19 cellular contexts compared by ENCODE assay signal in the genomic region with DNA sequence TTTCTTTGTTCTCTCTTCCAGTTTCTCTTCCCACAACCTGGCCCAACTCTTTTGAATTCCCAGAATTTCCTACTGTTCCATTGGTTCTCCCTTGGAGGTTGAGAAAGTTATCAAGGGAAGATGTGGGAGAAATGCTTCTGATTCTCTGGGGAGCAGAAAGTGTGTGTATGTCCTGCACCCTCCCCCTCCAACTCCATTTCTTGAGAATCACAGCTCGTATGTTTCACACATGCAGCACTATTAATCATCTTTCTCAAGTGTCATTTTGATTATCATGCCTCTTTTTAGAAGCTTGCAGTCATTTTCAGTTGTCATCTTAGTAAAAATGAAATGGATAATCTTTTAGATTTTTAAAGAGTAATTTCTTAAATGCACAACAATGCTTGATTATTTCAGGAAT.
DNase-seq lines count a peak whose midpoint lies in the region; ATAC-seq and TF ChIP-seq lines count a peak whose summit lies in the region.
"Had no signal": no experiment of that assay in that cellular context is flagged by ENCODE, and none has a peak within 500 bp of the region (broad histone marks: within the 10 kb centered on the region; RNA-seq: fewer than 3 reads in every experiment).

No MANE protein-coding gene starts in this region.

- peaks cover 38% of the 10 kb centered on the region for H3K9me3 Mint-ChIP-seq in activated CD4-positive, alpha-beta T cell treated with anti-CD3 and anti-CD28 coated beads, Interleukin-2, amount 10 ng/mL, durations not matched to agents 24 days and 14 days
- H3K9me3 Mint-ChIP-seq in MCF 10A (ENCODE audit: unreplicated experiment): peaks cover 15% of the 10 kb centered on the region
- peaks cover 21% of the 10 kb centered on the region for H3K9me3 Mint-ChIP-seq in T-helper 2 cell treated with Interferon-gamma antibody and Interleukin-4, amounts not matched to agents 5 μg/mL and 100 μg/mL, for 36 hours
- peaks cover 9% of the 10 kb centered on the region for H3K9me3 Mint-ChIP-seq in stimulated activated effector memory CD8-positive, alpha-beta T cell treated with anti-CD3 and anti-CD28 coated beads, Interleukin-12 subunit alpha, Interleukin-12 subunit beta, amount 100 ng/mL, for 72 hours

- peak overlapping the region; percentile 8 for H2AFZ ChIP-seq in mammary epithelial cell (ENCODE audit: low read depth, low read length)

- peaks cover 12% of the 10 kb centered on the region for H3K9me3 ChIP-seq in mammary epithelial cell (replicated peaks; ENCODE audit: insufficient read depth, low read length)

- H3K36me3 Mint-ChIP-seq in activated CD4-positive, alpha-beta T cell treated with anti-CD3 and anti-CD28 coated beads, Interleukin-2, amount 10 ng/mL, durations not matched to agents 24 days and 14 days (ENCODE audit: low read depth): peaks cover 15% of the 10 kb centered on the region
- no peaks in the 10 kb centered on the region for H3K36me3 Mint-ChIP-seq in MCF 10A (ENCODE audit: insufficient read depth, unreplicated experiment)
- peaks cover 19% of the 10 kb centered on the region for H3K36me3 Mint-ChIP-seq in T-helper 2 cell treated with Interferon-gamma antibody and Interleukin-4, amounts not matched to agents 5 μg/mL and 100 μg/mL, for 36 hours (ENCODE audit: low read depth)
- no peaks in the 10 kb centered on the region for H3K36me3 Mint-ChIP-seq in stimulated activated effector memory CD8-positive, alpha-beta T cell treated with anti-CD3 and anti-CD28 coated beads, Interleukin-12 subunit alpha, Interleukin-12 subunit beta, amount 100 ng/mL, for 72 hours
- H3K36me3 Mint-ChIP-seq: CD8-positive, alpha-beta T cell had no signal

- H3K4me2 ChIP-seq in mammary epithelial cell (ENCODE audit: insufficient read depth, low read depth, low read length): no peak overlapping the region

- no peaks in the 10 kb centered on the region for H3K36me3 ChIP-seq in mammary epithelial cell (ENCODE audit: insufficient read depth, low read length)

- dilution Hi-C loops in mammary epithelial cell (cut with HindIII; ENCODE audit: low sequenced_read_pairs): no loop called here

- peak overlapping the region; percentile 43 for H3K4me3 Mint-ChIP-seq in activated CD4-positive, alpha-beta T cell treated with anti-CD3 and anti-CD28 coated beads, Interleukin-2, amount 10 ng/mL, durations not matched to agents 24 days and 14 days
- no peak overlapping the region for H3K4me3 Mint-ChIP-seq in MCF 10A (ENCODE audit: unreplicated experiment)
- H3K4me3 Mint-ChIP-seq in T-helper 2 cell treated with Interferon-gamma antibody and Interleukin-4, amounts not matched to agents 5 μg/mL and 100 μg/mL, for 36 hours: peak overlapping the region; percentile 17
- peak overlapping the region; percentile 25 for H3K4me3 Mint-ChIP-seq in stimulated activated effector memory CD8-positive, alpha-beta T cell treated with anti-CD3 and anti-CD28 coated beads, Interleukin-12 subunit alpha, Interleukin-12 subunit beta, amount 100 ng/mL, for 72 hours
- H3K4me3 Mint-ChIP-seq: CD8-positive, alpha-beta T cell had no signal

- H3K79me2 ChIP-seq in mammary epithelial cell (ENCODE audit: insufficient read depth, low read length): no peaks in the 10 kb centered on the region

- in situ Hi-C loops in mammary epithelial cell (cut with MboI; ENCODE audit: low sequenced_read_pairs in 2 of 2): no loop called here

- H3K4me1 Mint-ChIP-seq in activated CD4-positive, alpha-beta T cell treated with anti-CD3 and anti-CD28 coated beads, Interleukin-2, amount 10 ng/mL, durations not matched to agents 24 days and 14 days: peaks cover 33% of the 10 kb centered on the region
- H3K4me1 Mint-ChIP-seq in MCF 10A (ENCODE audit: insufficient read depth, unreplicated experiment): peaks cover 13% of the 10 kb centered on the region
- H3K4me1 Mint-ChIP-seq in T-helper 2 cell treated with Interferon-gamma antibody and Interleukin-4, amounts not matched to agents 5 μg/mL and 100 μg/mL, for 36 hours (ENCODE audit: low read depth): peaks cover 38% of the 10 kb centered on the region
- peaks cover 29% of the 10 kb centered on the region for H3K4me1 Mint-ChIP-seq in stimulated activated effector memory CD8-positive, alpha-beta T cell treated with anti-CD3 and anti-CD28 coated beads, Interleukin-12 subunit alpha, Interleukin-12 subunit beta, amount 100 ng/mL, for 72 hours

- intact Hi-C loops in activated CD4-positive, alpha-beta T cell treated with anti-CD3 and anti-CD28 coated beads, Interleukin-2, amount 10 ng/mL, durations not matched to agents 24 days and 14 days (cut with micrococcal nuclease): loop anchor here (5.0 to 10.0 kb wide), 4 partner anchors 125 to 297 kb away; a partner anchor contains a TSS
- intact Hi-C loops in mammary epithelial cell (cut with micrococcal nuclease): no loop called here
- intact Hi-C loops in MCF 10A (cut with micrococcal nuclease): no loop called here

- no peaks in the 10 kb centered on the region for H3K27me3 ChIP-seq in mammary epithelial cell (ENCODE audit: insufficient read depth, low read length)

- H4K20me1 ChIP-seq in mammary epithelial cell (ENCODE audit: insufficient read depth, low read length): no peaks in the 10 kb centered on the region

- POLR2A ChIA-PET in MCF 10A (lab: Yijun Ruan, JAX): no interaction called here

- WGBS in mammary epithelial cell (ENCODE audit: low coverage, missing lambda C conversion rate): 75% methylated on average over 1 of the region's 1 CpG

- no peak overlapping the region for H3K9ac ChIP-seq in mammary epithelial cell (ENCODE audit: insufficient read depth, low read length)

- CTCF ChIA-PET in mammary epithelial cell (lab: Charles Lee; ENCODE audit: low non-redundant PET): no interaction called here
- CTCF ChIA-PET in MCF 10A (lab: Yijun Ruan, JAX): interaction anchor here (0.9 to 1.4 kb wide), 2 partner anchors 9 to 29 kb away, joined by 3 read pairs; no protein-coding TSS in a partner anchor

- H3K4me3 ChIP-seq in mammary epithelial cell (replicated peaks in 1 of 3; ENCODE audit: insufficient read depth in 1 of 3, low read depth in 2 of 3, low read length in 3 of 3): no peak overlapping the region

- H3K4me1 ChIP-seq in mammary epithelial cell (ENCODE audit: insufficient read depth, low read length): peaks cover 11% of the 10 kb centered on the region

- H3K27ac Mint-ChIP-seq in activated CD4-positive, alpha-beta T cell treated with anti-CD3 and anti-CD28 coated beads, Interleukin-2, amount 10 ng/mL, durations not matched to agents 24 days and 14 days: peak overlapping the region; percentile 67
- no peak overlapping the region for H3K27ac Mint-ChIP-seq in MCF 10A (ENCODE audit: low read depth, unreplicated experiment)
- no peak overlapping the region for H3K27ac Mint-ChIP-seq in T-helper 2 cell treated with Interferon-gamma antibody and Interleukin-4, amounts not matched to agents 5 μg/mL and 100 μg/mL, for 36 hours
- H3K27ac Mint-ChIP-seq in stimulated activated effector memory CD8-positive, alpha-beta T cell treated with anti-CD3 and anti-CD28 coated beads, Interleukin-12 subunit alpha, Interleukin-12 subunit beta, amount 100 ng/mL, for 72 hours: no peak overlapping the region
- H3K27ac Mint-ChIP-seq: CD8-positive, alpha-beta T cell had no signal

- no peak overlapping the region for H3K27ac ChIP-seq in mammary epithelial cell (ENCODE audit: insufficient read depth, low read depth, low read length)

- no peaks in the 10 kb centered on the region for H3K27me3 Mint-ChIP-seq in activated CD4-positive, alpha-beta T cell treated with anti-CD3 and anti-CD28 coated beads, Interleukin-2, amount 10 ng/mL, durations not matched to agents 24 days and 14 days
- no peaks in the 10 kb centered on the region for H3K27me3 Mint-ChIP-seq in MCF 10A (ENCODE audit: insufficient read depth, unreplicated experiment)
- H3K27me3 Mint-ChIP-seq in T-helper 2 cell treated with Interferon-gamma antibody and Interleukin-4, amounts not matched to agents 5 μg/mL and 100 μg/mL, for 36 hours (ENCODE audit: low read depth): no peaks in the 10 kb centered on the region

- no TSS peak for BruUV-seq in mammary epithelial cell (replicated peaks; lab: Mats Ljungman, UMichigan)
- BruUV-seq in MCF 10A (replicated peaks; lab: Mats Ljungman, UMichigan): no TSS peak

- TF ChIP-seq CTCF in mammary epithelial cell (conservative IDR thresholded peaks at IDR 0.05 in 1 of 2, IDR thresholded peaks at IDR 0.05 in 1 of 2; ENCODE audit: extremely low read depth in 1 of 2, insufficient read depth in 1 of 2, low read depth in 1 of 2, low read length in 2 of 2): no peak
- TF ChIP-seq CTCF in MCF 10A (IDR thresholded peaks at IDR 0.05; ENCODE audit: unreplicated experiment): no peak

- DNase-seq in activated CD4-positive, alpha-beta T cell treated with anti-CD3 and anti-CD28 coated beads, Interleukin-2, amount 10 ng/mL, durations not matched to agents 24 days and 14 days: no peak
- DNase-seq in activated CD4-positive, alpha-beta T cell treated with anti-CD3 and anti-CD28 coated beads, Interleukin-2, amount 50 U/mL, for 4 hours: no peak
- DNase-seq in mammary epithelial cell: no peak
- no peak for DNase-seq in MCF 10A (ENCODE audit: unreplicated experiment)
- no peak for DNase-seq in T-helper 2 cell treated with Interferon-gamma antibody and Interleukin-4, amounts not matched to agents 5 μg/mL and 100 μg/mL, for 36 hours (ENCODE audit: low spot score)
- DNase-seq in stimulated activated effector memory CD8-positive, alpha-beta T cell treated with anti-CD3 and anti-CD28 coated beads, Interleukin-12 subunit alpha, Interleukin-12 subunit beta, amount 100 ng/mL, for 72 hours (ENCODE audit: low spot score in 2 of 2): no peak
- DNase-seq: AML-193; C1 segment of cervical spinal cord; CD8-positive, alpha-beta T cell; Kasumi-1; MM.1S; NCI-H1092; NCI-H1436; NCI-H187 treated with DMSO at 0.1 percent for 48 hours; NCI-H2107; NCI-H446 treated with DMSO at 0.1 percent for 48 hours; NCI-H526 treated with DMSO at 0.1 percent for 48 hours; OCI-M1 had no signal

- ATAC-seq in stimulated activated effector memory CD8-positive, alpha-beta T cell treated with anti-CD3 and anti-CD28 coated beads, Interleukin-12 subunit alpha, Interleukin-12 subunit beta, amount 100 ng/mL, for 72 hours: peak; percentile 74
- no peak for ATAC-seq in GM18502 (IDR thresholded peaks at IDR 0.05; ENCODE audit: poor library complexity, unreplicated experiment)
- ATAC-seq: CD8-positive, alpha-beta T cell had no signal
